ENCODE assay signal across 23 cellular contexts in the genomic region with DNA sequence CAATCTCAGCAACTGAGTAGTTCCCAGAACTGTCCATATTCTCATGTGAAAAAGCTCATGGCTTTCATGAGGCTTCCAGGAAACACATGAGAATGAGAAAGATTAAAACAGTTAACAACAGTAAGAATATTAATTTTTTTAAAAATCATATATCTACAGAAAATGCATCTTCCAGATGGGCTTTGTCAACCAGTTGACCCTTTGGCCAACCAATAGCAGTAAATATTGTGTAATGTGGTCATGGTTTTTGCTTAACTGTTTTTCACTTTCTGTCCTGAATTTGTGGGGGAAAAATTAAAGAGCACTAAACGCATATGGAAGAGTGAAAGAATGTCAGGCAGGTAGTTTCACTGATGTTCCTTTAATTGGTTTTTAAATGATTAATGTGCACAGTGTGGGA.
"Had no signal": no experiment of that assay in that cellular context is flagged by ENCODE, and none has a peak within 500 bp of the region (broad histone marks: within the 10 kb centered on the region; RNA-seq: fewer than 3 reads in every experiment).

No MANE protein-coding gene starts in this region.

- H3K27me3 Mint-ChIP-seq: activated CD4-positive, alpha-beta T cell treated with anti-CD3 and anti-CD28 coated beads, Interleukin-2, amount 10 ng/mL, durations not matched to agents 24 days and 14 days; naive thymus-derived CD4-positive, alpha-beta T cell; stimulated activated naive CD8-positive, alpha-beta T cell treated with anti-CD3 and anti-CD28 coated beads, Interleukin-15, Interleukin-2, amounts not matched to agents 100 ng/mL and 50 ng/mL, for 24 hours had no signal

- H3K27me3 ChIP-seq: foreskin keratinocyte, neural progenitor cell, spleen, suprapubic skin, tibial nerve had no signal

- H3K27ac Mint-ChIP-seq: activated CD4-positive, alpha-beta T cell treated with anti-CD3 and anti-CD28 coated beads, Interleukin-2, amount 10 ng/mL, durations not matched to agents 24 days and 14 days; neural progenitor cell had no signal

- H3K27ac ChIP-seq: foreskin keratinocyte, lower lobe of right lung, neural progenitor cell, prostate gland, SK-N-MC, suprapubic skin, tibial nerve had no signal

- H3K9me3 Mint-ChIP-seq: activated CD4-positive, alpha-beta T cell treated with anti-CD3 and anti-CD28 coated beads, Interleukin-2, amount 10 ng/mL, durations not matched to agents 24 days and 14 days; activated naive CD4-positive, alpha-beta T cell treated with anti-CD3 and anti-CD28 coated beads, Interleukin-2, amount 50 U/mL, for 72 hours; neural progenitor cell; stimulated activated naive CD8-positive, alpha-beta T cell treated with anti-CD3 and anti-CD28 coated beads, Interleukin-15, Interleukin-2, amounts not matched to agents 100 ng/mL and 50 ng/mL, for 24 hours had no signal

- H3K4me3 Mint-ChIP-seq: activated CD4-positive, alpha-beta T cell treated with anti-CD3 and anti-CD28 coated beads, Interleukin-2, amount 10 ng/mL, durations not matched to agents 24 days and 14 days; naive thymus-derived CD4-positive, alpha-beta T cell; neural progenitor cell; stimulated activated naive CD8-positive, alpha-beta T cell treated with anti-CD3 and anti-CD28 coated beads, Interleukin-15, Interleukin-2, amounts not matched to agents 100 ng/mL and 50 ng/mL, for 24 hours had no signal

- H3K9me3 ChIP-seq: lower lobe of right lung, prostate gland, spleen, suprapubic skin, tibial nerve had no signal

- DNase-seq: activated CD4-positive, alpha-beta T cell treated with anti-CD3 and anti-CD28 coated beads, Interleukin-2, amount 10 ng/mL, durations not matched to agents 24 days and 14 days; activated CD4-positive, CD25-positive, alpha-beta regulatory T cell; activated CD8-positive, alpha-beta memory T cell treated with anti-CD3 and anti-CD28 coated beads for 24 hours; activated CD8-positive, alpha-beta memory T cell treated with anti-CD3 and anti-CD28 coated beads, Interleukin-2, amount 50 U/mL, for 4 hours; activated gamma-delta T cell; amniotic stem cell; effector CD8-positive, alpha-beta T cell; erythroblast; kidney; lower lobe of right lung; naive thymus-derived CD4-positive, alpha-beta T cell; spleen; stimulated activated CD4-positive, alpha-beta T cell treated with anti-CD3 and anti-CD28 coated beads, Interleukin-4, amount 100 ng/mL, for 1 hour; T-helper 2 cell had no signal

- H3K4me1 ChIP-seq: foreskin keratinocyte, lower lobe of right lung, neural progenitor cell, prostate gland had no signal

- H3K36me3 ChIP-seq: neural progenitor cell, prostate gland had no signal

- ATAC-seq: activated naive CD4-positive, alpha-beta T cell treated with anti-CD3 and anti-CD28 coated beads, Interleukin-2, amount 50 U/mL, for 72 hours; left lobe of liver; lower lobe of right lung; naive thymus-derived CD4-positive, alpha-beta T cell had no signal

- H3K4me3 ChIP-seq: lower lobe of right lung, neural progenitor cell, prostate gland, SK-N-MC, spleen, suprapubic skin, tibial nerve had no signal
